9 cellular contexts compared by ENCODE assay signal in the genomic region with DNA sequence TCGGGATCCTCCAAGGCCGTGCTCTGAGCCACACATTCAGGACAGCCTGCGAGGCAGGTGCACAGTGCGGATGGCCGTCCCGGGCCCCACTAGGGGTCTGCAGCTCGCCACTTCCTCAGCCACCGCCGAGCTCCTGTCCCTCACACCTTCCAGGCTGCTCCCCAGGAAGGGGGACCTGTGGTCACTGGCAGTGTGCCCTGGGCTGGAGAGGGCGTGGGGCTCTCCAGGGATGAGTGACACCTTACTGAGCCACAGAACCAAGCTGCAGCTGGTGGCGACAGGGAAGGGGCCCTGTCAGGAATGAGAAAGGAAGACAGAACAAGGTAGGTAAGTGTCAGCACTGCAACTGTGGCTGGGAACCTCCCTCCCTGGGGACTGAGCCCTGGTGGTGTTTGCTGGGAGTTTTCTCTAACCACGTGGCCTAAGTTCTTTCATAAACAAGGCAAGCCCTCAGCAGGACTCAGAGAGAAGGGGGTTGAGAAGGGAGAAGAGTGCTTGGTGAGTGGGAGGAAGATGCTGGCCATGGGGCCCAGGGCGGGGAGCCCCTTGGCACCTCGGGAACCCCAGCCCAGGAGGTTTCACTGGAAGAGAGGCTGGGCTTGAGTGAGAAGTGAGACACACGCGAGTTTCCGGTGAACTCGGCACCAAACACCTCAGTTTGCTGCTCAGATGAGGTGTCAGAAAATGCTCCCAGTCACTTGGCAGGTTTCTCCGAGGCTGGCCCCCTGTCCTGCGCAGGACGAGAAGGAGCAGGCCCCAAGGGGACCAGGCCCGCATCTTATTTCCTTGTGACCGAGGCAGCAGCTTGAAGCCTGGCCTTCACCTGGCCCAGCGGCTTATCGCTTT. TPM values are rescaled to one million over a fixed set of nuclear protein-coding genes. Genes with fewer than 3 reads are reported as not detected.
DNase-seq lines count a peak whose midpoint lies in the region; ATAC-seq and TF ChIP-seq lines count a peak whose summit lies in the region.
"Had no signal": no experiment of that assay in that cellular context is flagged by ENCODE, and none has a peak within 500 bp of the region (broad histone marks: within the 10 kb centered on the region; RNA-seq: fewer than 3 reads in every experiment).

No MANE protein-coding gene starts in this region.

- no peaks in the 10 kb centered on the region for H3K79me2 ChIP-seq in SK-N-SH (ENCODE audit: insufficient read depth)

- ATAC-seq in GM19035 (IDR thresholded peaks at IDR 0.05; ENCODE audit: unreplicated experiment) (peak; percentile 56), HG03039 (IDR thresholded peaks at IDR 0.05; ENCODE audit: unreplicated experiment) (peak; percentile 57)
- ATAC-seq in naive thymus-derived CD4-positive, alpha-beta T cell: peak; percentile 33

- 90% methylated on average over 17 of the region's 25 CpGs for WGBS in SK-N-SH (ENCODE audit: low lambda C conversion rate)

- no peaks in the 10 kb centered on the region for H3K9me3 ChIP-seq in BLaER1 treated with 17β-estradiol and CSF1 and Interleukin-3, amounts not matched to agents 10 nM and 100 nM (replicated peaks in 1 of 11)
- H3K9me3 ChIP-seq in naive thymus-derived CD4-positive, alpha-beta T cell (ENCODE audit: control insufficient read depth in 2 of 3, low read length in 3 of 3): no peaks in the 10 kb centered on the region
- H3K9me3 ChIP-seq in SK-N-SH: no peaks in the 10 kb centered on the region

- H3F3A ChIP-seq in SK-N-SH (replicated peaks; ENCODE audit: insufficient read depth): no peaks in the 10 kb centered on the region

- H3K36me3 ChIP-seq in BLaER1 treated with 17β-estradiol and CSF1 and Interleukin-3, amounts not matched to agents 10 nM and 100 nM: no peaks in the 10 kb centered on the region
- H3K36me3 ChIP-seq in naive thymus-derived CD4-positive, alpha-beta T cell (ENCODE audit: control insufficient read depth in 2 of 3, insufficient read depth in 3 of 3, low read length in 3 of 3): no peaks in the 10 kb centered on the region
- no peaks in the 10 kb centered on the region for H3K36me3 ChIP-seq in SK-N-SH (replicated peaks in 1 of 2; ENCODE audit: control insufficient read depth in 1 of 2, insufficient read depth in 2 of 2, low read length in 1 of 2)

- CTCF ChIA-PET in naive thymus-derived CD4-positive, alpha-beta T cell (lab: Charles Lee): no interaction called here
- CTCF ChIA-PET in SK-N-SH (lab: Yijun Ruan, JAX): no interaction called here

- no peak overlapping the region for H2AFZ ChIP-seq in SK-N-SH (ENCODE audit: low read depth)

- no peak for TF ChIP-seq CTCF in SK-N-SH (IDR thresholded peaks at IDR 0.05)

- H3K9ac ChIP-seq in BLaER1 treated with 17β-estradiol and CSF1 and Interleukin-3, amounts not matched to agents 10 nM and 100 nM: peak overlapping the region in 1 of 11 experiments; percentile 37; a peak in 1 of 22 replicates
- H3K9ac ChIP-seq in SK-N-SH: no peak overlapping the region

- peaks cover 29 to 53% (median 46%) of the 10 kb centered on the region in 10 experiments for H3K4me1 ChIP-seq in BLaER1 treated with 17β-estradiol and CSF1 and Interleukin-3, amounts not matched to agents 10 nM and 100 nM
- peaks cover 0 to 28% of the 10 kb centered on the region in 2 donors for H3K4me1 ChIP-seq in naive thymus-derived CD4-positive, alpha-beta T cell (ENCODE audit: control insufficient read depth in 2 of 2, insufficient read depth in 2 of 2, low read length in 2 of 2)
- H3K4me1 ChIP-seq in SK-N-SH (ENCODE audit: control insufficient read depth in 1 of 2, insufficient read depth in 2 of 2, low read depth in 1 of 2, low read length in 1 of 2): no peaks in the 10 kb centered on the region; a peak in 1 of 4 replicates

- peak overlapping the region in 1 of 9 donors; percentile 91 for H3K27ac Mint-ChIP-seq in naive thymus-derived CD4-positive, alpha-beta T cell

- H3K9me2 ChIP-seq in SK-N-SH: no peaks in the 10 kb centered on the region

- peak overlapping the region in 1 of 11 experiments; percentile 14; a peak in 1 of 22 replicates for H3K27ac ChIP-seq in BLaER1 treated with 17β-estradiol and CSF1 and Interleukin-3, amounts not matched to agents 10 nM and 100 nM
- no peak overlapping the region for H3K27ac ChIP-seq in naive thymus-derived CD4-positive, alpha-beta T cell (ENCODE audit: low read depth, low read length)
- H3K27ac ChIP-seq in SK-N-SH (ENCODE audit: low read depth in 2 of 2, low read length in 1 of 2): no peak overlapping the region

- DNase-seq in T-helper 2 cell (peak in 3 of 5 experiments; percentile 36 to 91 (median 45)), SK-N-SH (no peak), D341Med (ENCODE audit: low spot score) (no peak), NCI-H128 (lab: John Stamatoyannopoulos, UW; ENCODE audit: unreplicated experiment) (no peak)
- peak in 1 of 9 donors; percentile 69 for DNase-seq in naive thymus-derived CD4-positive, alpha-beta T cell

- intact Hi-C loops in naive thymus-derived CD4-positive, alpha-beta T cell (cut with micrococcal nuclease): loop anchor here in 1 of 2 donors (5.0 kb wide), 1 partner anchor 39 kb away; no protein-coding TSS in a partner anchor

- peaks cover 0 to 16% (median 9%) of the 10 kb centered on the region in 5 donors for H3K27me3 Mint-ChIP-seq in naive thymus-derived CD4-positive, alpha-beta T cell

- peaks cover 0 to 4% (median 1%) of the 10 kb centered on the region in 11 experiments; a peak in 12 of 22 replicates for H3K27me3 ChIP-seq in BLaER1 treated with 17β-estradiol and CSF1 and Interleukin-3, amounts not matched to agents 10 nM and 100 nM
- no peaks in the 10 kb centered on the region for H3K27me3 ChIP-seq in naive thymus-derived CD4-positive, alpha-beta T cell (ENCODE audit: control insufficient read depth in 2 of 2, insufficient read depth in 2 of 2, low read length in 2 of 2)
- H3K27me3 ChIP-seq in SK-N-SH (ENCODE audit: insufficient read depth): no peaks in the 10 kb centered on the region

- no peak for TF ChIP-seq EP300 in SK-N-SH (IDR thresholded peaks at IDR 0.05; ENCODE audit: borderline replicate concordance in 1 of 2, low read depth in 1 of 2, low read length in 1 of 2)

- H3K36me3 Mint-ChIP-seq in naive thymus-derived CD4-positive, alpha-beta T cell: no peaks in the 10 kb centered on the region

- H3K4me2 ChIP-seq in BLaER1 treated with 17β-estradiol and CSF1 and Interleukin-3, amounts not matched to agents 10 nM and 100 nM: peak overlapping the region; percentile 7 to 87 (median 72); a peak in 20 of 22 replicates
- H3K4me2 ChIP-seq in SK-N-SH: no peak overlapping the region

- no peak for TF ChIP-seq RAD21 in SK-N-SH (IDR thresholded peaks at IDR 0.05; ENCODE audit: low read length)

- H3K4me3 Mint-ChIP-seq in naive thymus-derived CD4-positive, alpha-beta T cell: peak overlapping the region in 1 of 10 donors; percentile 60

- POLR2A ChIA-PET in naive thymus-derived CD4-positive, alpha-beta T cell (lab: Charles Lee): no interaction called here
- POLR2A ChIA-PET in SK-N-SH (lab: Yijun Ruan, JAX): no interaction called here

- no peak overlapping the region for H3K4me3 ChIP-seq in BLaER1 treated with 17β-estradiol and CSF1 and Interleukin-3, amounts not matched to agents 10 nM and 100 nM
- H3K4me3 ChIP-seq in naive thymus-derived CD4-positive, alpha-beta T cell (ENCODE audit: low read length): no peak overlapping the region
- H3K4me3 ChIP-seq in SK-N-SH (ENCODE audit: low read depth in 2 of 2, low read length in 1 of 2): no peak overlapping the region

- peaks cover 0 to 3% (median 0%) of the 10 kb centered on the region in 11 donors for H3K9me3 Mint-ChIP-seq in naive thymus-derived CD4-positive, alpha-beta T cell

- no peaks in the 10 kb centered on the region; a peak in 1 of 22 replicates for H4K20me1 ChIP-seq in BLaER1 treated with 17β-estradiol and CSF1 and Interleukin-3, amounts not matched to agents 10 nM and 100 nM
- no peaks in the 10 kb centered on the region for H4K20me1 ChIP-seq in SK-N-SH (ENCODE audit: insufficient read depth)

- H3K4me1 Mint-ChIP-seq in naive thymus-derived CD4-positive, alpha-beta T cell: peaks cover 0 to 58% (median 0%) of the 10 kb centered on the region in 7 donors

TF ChIP-seq in SK-N-SH, 30 proteins besides CTCF, POLR2A, EP300 and RAD21:
- TF ChIP-seq PBX3 (IDR thresholded peaks at IDR 0.05): no peak
- TF ChIP-seq, protein P1, sequence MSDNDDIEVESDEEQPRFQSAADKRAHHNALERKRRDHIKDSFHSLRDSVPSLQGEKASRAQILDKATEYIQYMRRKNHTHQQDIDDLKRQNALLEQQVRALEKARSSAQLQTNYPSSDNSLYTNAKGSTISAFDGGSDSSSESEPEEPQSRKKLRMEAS (IDR thresholded peaks at IDR 0.05; ENCODE audit: low read depth): no peak
- no peak for TF ChIP-seq NRF1 (IDR thresholded peaks at IDR 0.05; ENCODE audit: low read depth, low read length)

RNA-seq across cellular contexts. Expression of gene IL13, which starts 5.2 kb away (rescaled TPM):
- total RNA-seq in naive thymus-derived CD4-positive, alpha-beta T cell: 10 to 100 TPM in 1 of 5 experiments, under 1 TPM in 2, not detected in 2; 0.50 to 71.3 (median 0.51) TPM
- polyA plus RNA-seq in naive thymus-derived CD4-positive, alpha-beta T cell: not detected
- 0.05 and 0.08 TPM in 2 replicates for polyA plus RNA-seq in SK-N-SH (2012; rRNA removed)
- not detected in 2 replicates for polyA plus RNA-seq in SK-N-SH (2012; cell fraction: cytosol; rRNA removed)
- 0.47 and 0.73 TPM in 2 replicates for polyA plus RNA-seq in SK-N-SH (2012; cell fraction: nucleus; rRNA removed)
- total RNA-seq: endothelial cell of umbilical vein had no signal

RNA-seq across cellular contexts. Expression of gene IL4, which starts 10.6 kb away (rescaled TPM):
- total RNA-seq in naive thymus-derived CD4-positive, alpha-beta T cell: 1 to 10 TPM in 3 of 5 experiments, not detected in 2; 1.1 to 6.0 (median 4.5) TPM
- not detected for polyA plus RNA-seq in naive thymus-derived CD4-positive, alpha-beta T cell
- not detected in 2 replicates for polyA plus RNA-seq in SK-N-SH (2012; rRNA removed)
- not detected in 2 replicates for polyA plus RNA-seq in SK-N-SH (2012; cell fraction: cytosol; rRNA removed)
- not detected in 2 replicates for polyA plus RNA-seq in SK-N-SH (2012; cell fraction: nucleus; rRNA removed)
- total RNA-seq: endothelial cell of umbilical vein had no signal
- polyA plus RNA-seq: endothelial cell of umbilical vein had no signal

Comparison
In these comparisons a context has a peak if more than half of its experiments do, and no peak if none do; other contexts are left out.
1. DNase-seq: peak in T-helper 2 cell (3 of 5); none in SK-N-SH (single experiment), D341Med (single experiment) and NCI-H128 (single experiment).
2. Peak in every context shown above with its lines, with median percentiles within 50 percentile points of each other: ATAC-seq.